1 cellular context compared by ENCODE assay signal in genomic region chr1:53320646-53321045, GRCh38.
TF ChIP-seq lines count a peak whose summit lies in the region.

No MANE protein-coding gene starts in this region.

TF ChIP-seq in GM23338, 12 proteins besides CTCF, POLR2A, EP300 and RAD21 (continued from another document):
- TF ChIP-seq ETS1 (IDR thresholded peaks at IDR 0.05) (no peak), REST (IDR thresholded peaks at IDR 0.05; ENCODE audit: unreplicated experiment) (no peak), JUNB (IDR thresholded peaks at IDR 0.05; ENCODE audit: unreplicated experiment) (no peak), POLR2AphosphoS5 (IDR thresholded peaks at IDR 0.05; ENCODE audit: low read depth) (no peak), EZH2phosphoT487 (IDR thresholded peaks at IDR 0.05; ENCODE audit: unreplicated experiment) (no peak), EZH2 (IDR thresholded peaks at IDR 0.05; ENCODE audit: low read depth, unreplicated experiment) (no peak), STAT1 (IDR thresholded peaks at IDR 0.05; ENCODE audit: unreplicated experiment) (no peak)
